24 cellular contexts compared by ENCODE assay signal in the genomic region with DNA sequence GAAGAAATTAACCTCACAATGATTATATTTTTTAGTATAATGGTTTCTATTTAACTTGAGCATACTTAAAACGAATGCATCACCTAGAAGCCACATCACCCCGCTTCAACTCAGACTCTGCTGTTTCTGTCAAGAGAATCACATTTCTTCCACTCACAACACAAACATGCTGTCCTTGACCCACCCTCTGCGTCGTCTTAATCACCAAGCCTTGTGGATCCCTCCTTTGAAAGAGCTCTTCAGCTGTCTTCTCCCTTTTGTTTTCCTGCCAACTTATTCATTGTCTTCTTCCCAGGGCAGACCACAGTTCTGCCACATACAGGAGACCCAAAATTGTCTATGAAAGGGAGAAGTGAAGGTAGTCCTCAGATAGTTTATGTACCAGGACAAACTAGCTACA.
"Had no signal": no experiment of that assay in that cellular context is flagged by ENCODE, and none has a peak within 500 bp of the region (broad histone marks: within the 10 kb centered on the region; RNA-seq: fewer than 3 reads in every experiment).

No MANE protein-coding gene starts in this region.

- H3K4me3 ChIP-seq: neural progenitor cell, ovary, psoas muscle, right lobe of liver, sigmoid colon, skin epidermis, smooth muscle cell, spleen, stomach, tibial artery, transverse colon, upper lobe of right lung, vagina had no signal

- H3K27me3 ChIP-seq: neural progenitor cell, ovary, right lobe of liver, sigmoid colon, spleen, stomach, tibial artery, transverse colon, upper lobe of right lung, vagina had no signal

- H3K27ac ChIP-seq: neural progenitor cell, ovary, parathyroid adenoma, psoas muscle, right lobe of liver, sigmoid colon, skin epidermis, spleen, tibial artery, transverse colon, upper lobe of right lung, vagina had no signal

- DNase-seq: naive thymus-derived CD4-positive, alpha-beta T cell; natural killer cell; occipital lobe; ovary; posterior cingulate gyrus; psoas muscle; right cardiac atrium; right lobe of liver; sigmoid colon; spleen; stimulated activated CD4-positive, alpha-beta T cell treated with anti-CD3 and anti-CD28 coated beads, Interleukin-12 subunit alpha, Interleukin-12 subunit beta, amount 100 ng/mL, for 4 hours; stimulated activated CD4-positive, alpha-beta T cell treated with anti-CD3 and anti-CD28 coated beads, Interleukin-1b, Interleukin-23, amount 100 ng/mL, for 48 hours; stimulated activated CD4-positive, alpha-beta T cell treated with anti-CD3 and anti-CD28 coated beads, Interleukin-4, amount 100 ng/mL, for 24 hours; stimulated activated naive B cell treated with anti-CD40 and anti-IgM and Interleukin-4, amounts not matched to agents 10 μg/mL and 1 μg/mL and 100 μg/mL, for 72 hours; stimulated activated naive CD4-positive, alpha-beta T cell treated with Interleukin-2 at 50 U/mL for 16 hours; stomach; tibial artery; transverse colon; upper lobe of right lung had no signal

- H3K4me1 ChIP-seq: neural progenitor cell, parathyroid adenoma, psoas muscle, right lobe of liver, sigmoid colon, spleen, tibial artery, upper lobe of right lung, vagina had no signal

- H3K9me3 ChIP-seq: ovary, psoas muscle, right lobe of liver, sigmoid colon, stomach, tibial artery, transverse colon, upper lobe of right lung, vagina had no signal

- H3K36me3 ChIP-seq: neural progenitor cell, ovary, right lobe of liver, sigmoid colon, spleen, stomach, tibial artery, transverse colon, upper lobe of right lung, vagina had no signal
